Comparison of ENCODE assay signal across 20 cellular contexts in genomic region chr9:80435591-80435990, GRCh38.
"Had no signal": no experiment of that assay in that cellular context is flagged by ENCODE, and none has a peak within 500 bp of the region (broad histone marks: within the 10 kb centered on the region; RNA-seq: fewer than 3 reads in every experiment).

No MANE protein-coding gene starts in this region.

- H3K4me1 Mint-ChIP-seq: activated CD4-positive, alpha-beta memory T cell treated with anti-CD3 and anti-CD28 coated beads, Interleukin-2, amount 10 ng/mL, durations not matched to agents 7 days and 5 days; activated CD4-positive, alpha-beta T cell treated with anti-CD3 and anti-CD28 coated beads for 36 hours; activated naive CD8-positive, alpha-beta T cell treated with anti-CD3 and anti-CD28 coated beads, Interleukin-2, amount 10 ng/mL, durations not matched to agents 7 days and 5 days; T-cell had no signal

- H3K36me3 ChIP-seq: adrenal gland, breast epithelium had no signal

- H3K27me3 Mint-ChIP-seq: activated CD4-positive, alpha-beta memory T cell treated with anti-CD3 and anti-CD28 coated beads, Interleukin-2, amount 10 ng/mL, durations not matched to agents 7 days and 5 days; activated CD4-positive, alpha-beta T cell treated with anti-CD3 and anti-CD28 coated beads for 36 hours; T-cell had no signal

- H3K4me3 ChIP-seq: adrenal gland, breast epithelium had no signal

- H3K4me1 ChIP-seq: adrenal gland, breast epithelium had no signal

- H3K9me3 ChIP-seq: adrenal gland, breast epithelium had no signal

- H3K27ac Mint-ChIP-seq: activated CD4-positive, alpha-beta memory T cell treated with anti-CD3 and anti-CD28 coated beads, Interleukin-2, amount 10 ng/mL, durations not matched to agents 7 days and 5 days; activated CD4-positive, alpha-beta T cell treated with anti-CD3 and anti-CD28 coated beads for 36 hours; activated naive CD8-positive, alpha-beta T cell treated with anti-CD3 and anti-CD28 coated beads, Interleukin-2, amount 10 ng/mL, durations not matched to agents 7 days and 5 days; T-cell had no signal

- ATAC-seq: activated CD4-positive, alpha-beta T cell treated with anti-CD3 and anti-CD28 coated beads for 36 hours; T-cell had no signal

- H3K4me2 ChIP-seq: KMS-11 had no signal

- H3K27ac ChIP-seq: adrenal gland, breast epithelium, KMS-11, VCaP had no signal

- DNase-seq: activated CD4-positive, alpha-beta memory T cell treated with anti-CD3 and anti-CD28 coated beads, Interleukin-2, amount 10 ng/mL, durations not matched to agents 7 days and 5 days; activated CD4-positive, alpha-beta T cell treated with anti-CD3 and anti-CD28 coated beads for 36 hours; activated CD4-positive, alpha-beta T cell treated with anti-CD3 and anti-CD28 coated beads, Interleukin-2, amount 50 U/mL, for 1 hour; activated naive CD4-positive, alpha-beta T cell treated with anti-CD3 and anti-CD28 coated beads, Interleukin-2, amount 50 U/mL, for 16 hours; activated naive CD8-positive, alpha-beta T cell treated with anti-CD3 and anti-CD28 coated beads, Interleukin-2, amount 10 ng/mL, durations not matched to agents 7 days and 5 days; activated T-cell treated with anti-CD3 and anti-CD28 coated beads for 4 hours; adrenal gland; anterior cingulate cortex; NCI-H1092; NCI-H2171 treated with DMSO at 0.1 percent for 48 hours; NCI-H226; NCI-H510A; NCI-H526 treated with DMSO at 0.1 percent for 48 hours; NCI-H82; SIG-M5; T-cell; T-helper 2 cell had no signal

- H3K27me3 ChIP-seq: adrenal gland, breast epithelium had no signal

- H3K4me3 Mint-ChIP-seq: activated CD4-positive, alpha-beta memory T cell treated with anti-CD3 and anti-CD28 coated beads, Interleukin-2, amount 10 ng/mL, durations not matched to agents 7 days and 5 days; activated CD4-positive, alpha-beta T cell treated with anti-CD3 and anti-CD28 coated beads for 36 hours; activated naive CD8-positive, alpha-beta T cell treated with anti-CD3 and anti-CD28 coated beads, Interleukin-2, amount 10 ng/mL, durations not matched to agents 7 days and 5 days; T-cell had no signal

- H3K36me3 Mint-ChIP-seq: activated naive CD8-positive, alpha-beta T cell treated with anti-CD3 and anti-CD28 coated beads, Interleukin-2, amount 10 ng/mL, durations not matched to agents 7 days and 5 days; T-cell had no signal

- H3K9ac ChIP-seq: KMS-11 had no signal

- H3K9me3 Mint-ChIP-seq: activated naive CD8-positive, alpha-beta T cell treated with anti-CD3 and anti-CD28 coated beads, Interleukin-2, amount 10 ng/mL, durations not matched to agents 7 days and 5 days had no signal
